Comparison of ENCODE assay signal across 8 cellular contexts in genomic region chr16:85010446-85010930, GRCh38. TPM values are rescaled to one million over a fixed set of nuclear protein-coding genes. Genes with fewer than 3 reads are reported as not detected.
A peak's percentile ranks its signal among the peaks of the same experiment; 100 is the strongest.
DNase-seq lines count a peak whose midpoint lies in the region; ATAC-seq, FAIRE-seq and TF ChIP-seq lines count a peak whose summit lies in the region.

No MANE protein-coding gene starts in this region.

- H3K4me2 ChIP-seq in HepG2 (ENCODE audit: low read depth, low read length) = peak overlapping the region; percentile 79

- H3K4me1 Mint-ChIP-seq in activated naive CD4-positive, alpha-beta T cell treated with anti-CD3 and anti-CD28 coated beads, Interleukin-2, amount 10 ng/mL, durations not matched to agents 7 days and 5 days = peaks cover 42% of the 10 kb centered on the region

- H2AFZ ChIP-seq in HepG2 (ENCODE audit: low read length) = no peak overlapping the region

- no TSS peak for BruUV-seq in HepG2 (replicated peaks; lab: Mats Ljungman, UMichigan)

- peaks cover 18% of the 10 kb centered on the region for H3K36me3 Mint-ChIP-seq in activated naive CD4-positive, alpha-beta T cell treated with anti-CD3 and anti-CD28 coated beads, Interleukin-2, amount 10 ng/mL, durations not matched to agents 7 days and 5 days
- peaks cover 14 to 16% of the 10 kb centered on the region in 2 donors for H3K36me3 Mint-ChIP-seq in activated naive CD4-positive, alpha-beta T cell treated with anti-CD3 and anti-CD28 coated beads, Interleukin-2, amount 50 U/mL, for 72 hours

- no peak for TF ChIP-seq EP300 in HepG2 (IDR thresholded peaks at IDR 0.05; ENCODE audit: low read depth in 2 of 2, low read length in 2 of 2)
- TF ChIP-seq EP300 in HepG2 (CRISPR knock-in tag; IDR thresholded peaks at IDR 0.05; ENCODE audit: borderline replicate concordance) = no peak
- TF ChIP-seq EP300 in upper lobe of left lung (IDR thresholded peaks at IDR 0.05) = no peak

- peaks cover 15% of the 10 kb centered on the region for H3K27me3 Mint-ChIP-seq in activated naive CD4-positive, alpha-beta T cell treated with anti-CD3 and anti-CD28 coated beads, Interleukin-2, amount 10 ng/mL, durations not matched to agents 7 days and 5 days

- no peak for TF ChIP-seq CTCF in HepG2 (CRISPR knock-in tag; IDR thresholded peaks at IDR 0.05)
- TF ChIP-seq CTCF in upper lobe of left lung (IDR thresholded peaks at IDR 0.05) = no peak

- no peak for DNase-seq in activated naive CD4-positive, alpha-beta T cell treated with anti-CD3 and anti-CD28 coated beads, Interleukin-2, amount 10 ng/mL, durations not matched to agents 7 days and 5 days
- DNase-seq in activated naive CD4-positive, alpha-beta T cell treated with Interleukin-2 at 50 U/mL for 16 hours = no peak
- DNase-seq in activated naive CD4-positive, alpha-beta T cell treated with anti-CD3 and anti-CD28 coated beads, Interleukin-2, amount 50 U/mL, for 72 hours (ENCODE audit: low spot score in 2 of 2) = no peak
- DNase-seq in HepG2 (ENCODE audit: low spot score) (no peak), upper lobe of left lung (no peak), 8988T (no peak), ACHN (no peak), hippocampal formation (lab: John Stamatoyannopoulos, UW) (no peak)

- H3K9me3 Mint-ChIP-seq in activated naive CD4-positive, alpha-beta T cell treated with anti-CD3 and anti-CD28 coated beads, Interleukin-2, amount 10 ng/mL, durations not matched to agents 7 days and 5 days = no peaks in the 10 kb centered on the region
- no peaks in the 10 kb centered on the region for H3K9me3 Mint-ChIP-seq in activated naive CD4-positive, alpha-beta T cell treated with anti-CD3 and anti-CD28 coated beads, Interleukin-2, amount 50 U/mL, for 72 hours

- H3K4me1 ChIP-seq in HepG2 (ENCODE audit: insufficient read depth, low read length) = peaks cover 79% of the 10 kb centered on the region
- peaks cover 46 to 56% (median 51%) of the 10 kb centered on the region in 4 donors for H3K4me1 ChIP-seq in upper lobe of left lung

- TF ChIP-seq POLR2A in HepG2 (IDR thresholded peaks at IDR 0.05; ENCODE audit: insufficient read depth in 1 of 2, low read depth in 2 of 2, low read length in 2 of 2) = no peak
- TF ChIP-seq POLR2A in upper lobe of left lung (IDR thresholded peaks at IDR 0.05) = no peak

- peaks cover 7% of the 10 kb centered on the region; the same call in 1 of the 2 replicates for H4K20me1 ChIP-seq in HepG2 (ENCODE audit: insufficient read depth, low read length)

- H3K27ac ChIP-seq in HepG2 (ENCODE audit: extremely low read length, insufficient read depth, low read length) = peak overlapping the region; percentile 93
- peak overlapping the region; percentile 92 to 99 (median 95) for H3K27ac ChIP-seq in upper lobe of left lung

- peaks cover 51% of the 10 kb centered on the region for H3K79me2 ChIP-seq in HepG2 (ENCODE audit: insufficient read depth, low read length)

- peak overlapping the region; percentile 97 for H3K4me3 Mint-ChIP-seq in activated naive CD4-positive, alpha-beta T cell treated with anti-CD3 and anti-CD28 coated beads, Interleukin-2, amount 10 ng/mL, durations not matched to agents 7 days and 5 days

- TF ChIP-seq RAD21 in HepG2 (CRISPR knock-in tag; IDR thresholded peaks at IDR 0.05) = no peak

- CTCF ChIA-PET in activated naive CD4-positive, alpha-beta T cell treated with anti-CD3 and anti-CD28 coated beads, Interleukin-2, amount 10 ng/mL, durations not matched to agents 7 days and 5 days (lab: Charles Lee) = interaction anchor here (0.8 to 1.7 kb wide), 4 partner anchors 9 to 104 kb away, joined by 3 to 8 read pairs (median 4); no protein-coding TSS in a partner anchor
- CTCF ChIA-PET in HepG2 (lab: Yijun Ruan, JAX; ENCODE audit: low intra/inter-chr PET ratio, low total read pairs) = no interaction called here

- in situ Hi-C loops in HepG2 (cut with HindIII; ENCODE audit: extremely low pct_ligation_motif_present, low pct_unique_long_range_greater_than_20kb) = no loop called here
- in situ Hi-C loops in ACHN (cut with HindIII; ENCODE audit: low pct_ligation_motif_present, low pct_unique_long_range_greater_than_20kb, low sequenced_read_pairs) = no loop called here

- peaks cover 0 to 7% of the 10 kb centered on the region in 2 experiments; a peak in 4 of 5 replicates for H3K36me3 ChIP-seq in HepG2 (replicated peaks in 1 of 2; ENCODE audit: control insufficient read depth in 1 of 2, insufficient read depth in 2 of 2, low read length in 2 of 2)
- H3K36me3 ChIP-seq in upper lobe of left lung = no peaks in the 10 kb centered on the region

- intact Hi-C loops in HepG2 (cut with micrococcal nuclease; ENCODE audit: unreplicated experiment) = no loop called here

- H3K9me3 ChIP-seq in HepG2 (ENCODE audit: low read length) (no peaks in the 10 kb centered on the region), upper lobe of left lung (no peaks in the 10 kb centered on the region)

- no peaks in the 10 kb centered on the region; a peak in 2 of 5 replicates for H3K27me3 ChIP-seq in HepG2 (ENCODE audit: control insufficient read depth in 1 of 2, insufficient read depth in 2 of 2, low read length in 2 of 2)
- H3K27me3 ChIP-seq in upper lobe of left lung = no peaks in the 10 kb centered on the region

- H3K9ac ChIP-seq in HepG2 (ENCODE audit: insufficient read depth, low read depth, low read length) = peak overlapping the region; percentile 98

- POLR2A ChIA-PET in HepG2 (lab: Yijun Ruan, JAX) = interaction anchor here (0.9 to 3.7 kb wide), 9 partner anchors 10 to 790 kb away, joined by 3 to 64 read pairs (median 11); partner anchors contain the start of gene KIAA0513

- H3K4me3 ChIP-seq in HepG2 (replicated peaks in 1 of 3; ENCODE audit: insufficient read depth in 1 of 3, low read depth in 2 of 3, low read length in 3 of 3) (peak overlapping the region; percentile 79 to 97 (median 92)), upper lobe of left lung (peak overlapping the region; percentile 79 to 92 (median 82))

- FAIRE-seq in HepG2 (lab: Jason Lieb, UNC) = no peak

- WGBS in HepG2 (ENCODE audit: low lambda C conversion rate) = under 1% methylated on average over 9 of the region's 9 CpGs
- WGBS in upper lobe of left lung, 2 donors = 24 to 32% methylated on average over 9 of the region's 9 CpGs

- H3K27ac Mint-ChIP-seq in activated naive CD4-positive, alpha-beta T cell treated with anti-CD3 and anti-CD28 coated beads, Interleukin-2, amount 10 ng/mL, durations not matched to agents 7 days and 5 days = peak overlapping the region; percentile 97
- peak overlapping the region; percentile 97 to 99 for H3K27ac Mint-ChIP-seq in activated naive CD4-positive, alpha-beta T cell treated with anti-CD3 and anti-CD28 coated beads, Interleukin-2, amount 50 U/mL, for 72 hours

- no peak for ATAC-seq in activated naive CD4-positive, alpha-beta T cell treated with anti-CD3 and anti-CD28 coated beads, Interleukin-2, amount 50 U/mL, for 72 hours
- ATAC-seq in HepG2 (peak; percentile 44), upper lobe of left lung (ENCODE audit: low FRiP score in 2 of 2) (no peak)

RNA-seq across cellular contexts. Expression of gene ZDHHC7, which starts 0.8 kb away (rescaled TPM):
- total RNA-seq in activated naive CD4-positive, alpha-beta T cell treated with anti-CD3 and anti-CD28 coated beads, Interleukin-2, amount 50 U/mL, for 72 hours = 10 to 100 TPM; 24.2 to 24.9 TPM
- total RNA-seq in HepG2 (2016; rRNA removed; fragmentation: Illumina TruSeq; extraction: Trizol) (39.6 and 46.8 TPM in 2 replicates), upper lobe of left lung (100 to 1,000 TPM in 1 of 6 donors, 10 to 100 TPM in 5; 77.4 to 112 (median 92.7) TPM)
- total RNA-seq in HepG2 (2016; cell fraction: cytosol; rRNA removed; fragmentation: Illumina TruSeq; extraction: Trizol; ENCODE audit: low read depth) = 7.0 and 8.2 TPM in 2 replicates
- total RNA-seq in HepG2 (2016; cell fraction: insoluble cytoplasmic fraction; rRNA removed; fragmentation: Illumina TruSeq; extraction: Trizol) = 36.4 and 48.1 TPM in 2 replicates
- total RNA-seq in HepG2 (2016; cell fraction: membrane; rRNA removed; fragmentation: Illumina TruSeq; extraction: Trizol) = 31.2 and 33.2 TPM in 2 replicates
- 34.5 and 37.8 TPM in 2 replicates for total RNA-seq in HepG2 (2016; cell fraction: nucleus; rRNA removed; fragmentation: Illumina TruSeq; extraction: Trizol)
- polyA plus RNA-seq in HepG2 (2011; rRNA removed) = 67.6 and 79.2 TPM in 2 replicates
- polyA plus RNA-seq in HepG2 (2011; cell fraction: cytosol; rRNA removed) = 96.7 and 128 TPM in 2 replicates
- polyA plus RNA-seq in HepG2 (2011; cell fraction: nucleus; rRNA removed) = 127 and 132 TPM in 2 replicates
- polyA plus RNA-seq in HepG2 (2012) = 56.5 and 63.5 TPM in 2 replicates
- polyA plus RNA-seq in HepG2 (2016; cell fraction: cytosol; fragmentation: Illumina TruSeq; extraction: Trizol; ENCODE audit: low read depth) = 4.1 and 4.9 TPM in 2 replicates
- polyA plus RNA-seq in HepG2 (2016; cell fraction: insoluble cytoplasmic fraction; fragmentation: Illumina TruSeq; extraction: Trizol; ENCODE audit: low read depth) = 35.0 and 37.7 TPM in 2 replicates
- polyA plus RNA-seq in HepG2 (2016; cell fraction: membrane; fragmentation: Illumina TruSeq; extraction: Trizol; ENCODE audit: low read depth) = 18.0 and 19.5 TPM in 2 replicates
- polyA plus RNA-seq in HepG2 (2016; cell fraction: nucleus; fragmentation: Illumina TruSeq; extraction: Trizol; ENCODE audit: insufficient read depth, low read depth) = 57.2 and 68.7 TPM in 2 replicates
- 49.1 and 145 TPM in 2 replicates for polyA minus RNA-seq in HepG2 (2011; rRNA and poly(A)+ RNA removed; ENCODE audit: low replicate concordance)
- 43.3 and 54.9 TPM in 2 replicates for polyA minus RNA-seq in HepG2 (2011; cell fraction: cytosol; rRNA and poly(A)+ RNA removed)
- 53.7 and 58.9 TPM in 2 replicates for polyA minus RNA-seq in HepG2 (2011; cell fraction: nucleus; rRNA and poly(A)+ RNA removed)

RNA-seq across cellular contexts. Expression of gene KIAA0513, which starts 17.1 kb away (rescaled TPM):
- total RNA-seq in activated naive CD4-positive, alpha-beta T cell treated with anti-CD3 and anti-CD28 coated beads, Interleukin-2, amount 50 U/mL, for 72 hours = 10 to 100 TPM in 1 of 2 donors, 1 to 10 TPM in 1; 5.5 to 15.0 TPM
- total RNA-seq in HepG2 (2016; rRNA removed; fragmentation: Illumina TruSeq; extraction: Trizol) (1.5 and 1.8 TPM in 2 replicates), upper lobe of left lung (10 to 100 TPM; 21.6 to 77.5 (median 37.9) TPM)
- 0.62 and 0.91 TPM in 2 replicates for total RNA-seq in HepG2 (2016; cell fraction: cytosol; rRNA removed; fragmentation: Illumina TruSeq; extraction: Trizol; ENCODE audit: low read depth)
- total RNA-seq in HepG2 (2016; cell fraction: insoluble cytoplasmic fraction; rRNA removed; fragmentation: Illumina TruSeq; extraction: Trizol) = 1.5 and 1.7 TPM in 2 replicates
- total RNA-seq in HepG2 (2016; cell fraction: membrane; rRNA removed; fragmentation: Illumina TruSeq; extraction: Trizol) = 0.99 and 1.1 TPM in 2 replicates
- 0.75 and 1.6 TPM in 2 replicates for total RNA-seq in HepG2 (2016; cell fraction: nucleus; rRNA removed; fragmentation: Illumina TruSeq; extraction: Trizol)
- polyA plus RNA-seq in HepG2 (2011; rRNA removed) = 1.8 and 2.4 TPM in 2 replicates
- 1.6 and 2.3 TPM in 2 replicates for polyA plus RNA-seq in HepG2 (2011; cell fraction: cytosol; rRNA removed)
- 6.1 and 6.2 TPM in 2 replicates for polyA plus RNA-seq in HepG2 (2011; cell fraction: nucleus; rRNA removed)
- 1.6 and 2.5 TPM in 2 replicates for polyA plus RNA-seq in HepG2 (2012)
- polyA plus RNA-seq in HepG2 (2016; cell fraction: cytosol; fragmentation: Illumina TruSeq; extraction: Trizol; ENCODE audit: low read depth) = 0.47 and 1.2 TPM in 2 replicates
- 1.3 and 1.5 TPM in 2 replicates for polyA plus RNA-seq in HepG2 (2016; cell fraction: insoluble cytoplasmic fraction; fragmentation: Illumina TruSeq; extraction: Trizol; ENCODE audit: low read depth)
- 0.90 and 1.2 TPM in 2 replicates for polyA plus RNA-seq in HepG2 (2016; cell fraction: membrane; fragmentation: Illumina TruSeq; extraction: Trizol; ENCODE audit: low read depth)
- 1.4 and 2.0 TPM in 2 replicates for polyA plus RNA-seq in HepG2 (2016; cell fraction: nucleus; fragmentation: Illumina TruSeq; extraction: Trizol; ENCODE audit: insufficient read depth, low read depth)
- 1.2 and 3.4 TPM in 2 replicates for polyA minus RNA-seq in HepG2 (2011; rRNA and poly(A)+ RNA removed; ENCODE audit: low replicate concordance)
- polyA minus RNA-seq in HepG2 (2011; cell fraction: cytosol; rRNA and poly(A)+ RNA removed) = 0.99 and 1.8 TPM in 2 replicates
- 3.6 and 5.5 TPM in 2 replicates for polyA minus RNA-seq in HepG2 (2011; cell fraction: nucleus; rRNA and poly(A)+ RNA removed)
